ENCODE assay signal across 17 cellular contexts in genomic region chr20:16707674-16708073, GRCh38. TPM values are rescaled to one million over a fixed set of nuclear protein-coding genes. Genes with fewer than 3 reads are reported as not detected.
DNase-seq lines count a peak whose midpoint lies in the region; ATAC-seq and TF ChIP-seq lines count a peak whose summit lies in the region.
"Had no signal": no experiment of that assay in that cellular context is flagged by ENCODE, and none has a peak within 500 bp of the region (broad histone marks: within the 10 kb centered on the region; RNA-seq: fewer than 3 reads in every experiment).

No MANE protein-coding gene starts in this region.

- H3K36me3 ChIP-seq in OCI-LY7 (ENCODE audit: insufficient read depth, low read length): no peaks in the 10 kb centered on the region
- no peaks in the 10 kb centered on the region for H3K36me3 ChIP-seq in psoas muscle (ENCODE audit: insufficient read depth in 1 of 2, low read depth in 1 of 2)
- H3K36me3 ChIP-seq: sigmoid colon had no signal

- H3K27me3 ChIP-seq in psoas muscle (ENCODE audit: insufficient read depth in 3 of 3, low read length in 2 of 3): no peaks in the 10 kb centered on the region
- H3K27me3 ChIP-seq: sigmoid colon had no signal

- no peaks in the 10 kb centered on the region for H3K9me2 ChIP-seq in OCI-LY7 (ENCODE audit: insufficient read depth, low read length)

- WGBS in psoas muscle, 3 donors: 91 to 97% (median 93%) methylated on average over 3 of the region's 3 CpGs
- 68 to 76% methylated on average over 3 of the region's 3 CpGs for WGBS in lower leg skin, 2 donors

- H3K9me3 ChIP-seq in OCI-LY7 (ENCODE audit: low read length) (0 out of 2 replicates have a peak, but pooled peaks cover 4% of the 10 kb centered on the region), psoas muscle (no peaks in the 10 kb centered on the region)
- H3K9me3 ChIP-seq: sigmoid colon had no signal

- H3K4me1 Mint-ChIP-seq in activated T-cell treated with anti-CD3 and anti-CD28 coated beads, Interleukin-2, amount 50 U/mL, for 24 hours (ENCODE audit: low read depth): peaks cover 30% of the 10 kb centered on the region

- no peak for TF ChIP-seq CTCF in OCI-LY7 (conservative IDR thresholded peaks at IDR 0.05; ENCODE audit: low read length)
- TF ChIP-seq CTCF in psoas muscle (IDR thresholded peaks at IDR 0.05): no peak
- no peak for TF ChIP-seq CTCF in lower leg skin (IDR thresholded peaks at IDR 0.05)

- H3K4me3 ChIP-seq in OCI-LY7 (ENCODE audit: low read depth, low read length, poor library complexity, severe bottlenecking) (no peak overlapping the region), psoas muscle (no peak overlapping the region), lower leg skin (ENCODE audit: low read depth, poor library complexity, severe bottlenecking) (no peak overlapping the region)
- H3K4me3 ChIP-seq: sigmoid colon had no signal

- POLR2A ChIA-PET in OCI-LY7 (lab: Charles Lee): interaction anchor here (0.7 to 10.9 kb wide), 5 partner anchors 10 to 313 kb away, joined by 3 to 82 read pairs (median 5); partner anchors contain the start of genes OTOR and SNRPB2

- H3K27me3 Mint-ChIP-seq in activated T-cell treated with anti-CD3 and anti-CD28 coated beads, Interleukin-2, amount 50 U/mL, for 24 hours: peaks cover 5% of the 10 kb centered on the region

- H3K4me3 Mint-ChIP-seq in activated T-cell treated with anti-CD3 and anti-CD28 coated beads, Interleukin-2, amount 50 U/mL, for 24 hours: no peak overlapping the region

- no peaks in the 10 kb centered on the region for H4K20me1 ChIP-seq in OCI-LY7 (ENCODE audit: insufficient read depth, low read length)

- CTCF ChIA-PET in OCI-LY7 (lab: Charles Lee; ENCODE audit: unreplicated experiment): no interaction called here

- H2AFZ ChIP-seq in OCI-LY7 (ENCODE audit: low read length): peak overlapping the region; percentile 50; the same call in 1 of the 2 replicates

- no peaks in the 10 kb centered on the region for H3K79me2 ChIP-seq in OCI-LY7 (ENCODE audit: insufficient read depth, low read depth, low read length)

- no peaks in the 10 kb centered on the region for H3K36me3 Mint-ChIP-seq in activated T-cell treated with anti-CD3 and anti-CD28 coated beads, Interleukin-2, amount 50 U/mL, for 24 hours (ENCODE audit: low read depth)

- no TSS peak for BruUV-seq in OCI-LY7 (replicated peaks; lab: Mats Ljungman, UMichigan)

- no peaks in the 10 kb centered on the region for H3K9me3 Mint-ChIP-seq in activated T-cell treated with anti-CD3 and anti-CD28 coated beads, Interleukin-2, amount 50 U/mL, for 24 hours

- H3K27ac ChIP-seq in OCI-LY7 (ENCODE audit: low read depth, low read length, poor library complexity, severe bottlenecking) (no peak overlapping the region), psoas muscle (no peak overlapping the region)
- H3K27ac ChIP-seq: sigmoid colon had no signal

- H3K27ac Mint-ChIP-seq in activated T-cell treated with anti-CD3 and anti-CD28 coated beads, Interleukin-2, amount 50 U/mL, for 24 hours: no peak overlapping the region
- H3K27ac Mint-ChIP-seq: activated naive CD8-positive, alpha-beta T cell had no signal

- DNase-seq in OCI-LY7 (ENCODE audit: low spot score): peak; percentile 49
- DNase-seq in cardiac septum (ENCODE audit: low spot score): no peak
- DNase-seq in psoas muscle: no peak
- no peak for DNase-seq in lower leg skin (ENCODE audit: low spot score in 2 of 2)
- DNase-seq in activated T-cell treated with anti-CD3 and anti-CD28 coated beads, Interleukin-2, amount 50 U/mL, for 24 hours: no peak
- DNase-seq: AML-193, cerebellar nuclear complex, DMS79, hypothalamus, NCI-H510A treated with DMSO at 0.1 percent for 48 hours, sigmoid colon had no signal

- intact Hi-C loops in OCI-LY7 (cut with micrococcal nuclease; ENCODE audit: unreplicated experiment) (no loop called here), cardiac septum (cut with DNase I) (no loop called here), psoas muscle (cut with DNase I) (no loop called here), lower leg skin (cut with DNase I; ENCODE audit: low total_unique reads) (no loop called here)

- peaks cover 47% of the 10 kb centered on the region for H3K4me1 ChIP-seq in OCI-LY7 (ENCODE audit: insufficient read depth, low read length, poor library complexity, severe bottlenecking)
- H3K4me1 ChIP-seq in psoas muscle: no peaks in the 10 kb centered on the region
- H3K4me1 ChIP-seq: sigmoid colon had no signal

- H3K4me2 ChIP-seq in OCI-LY7 (ENCODE audit: low read length): peak overlapping the region; percentile 65

- peak; percentile 55 for ATAC-seq in GM18502 (IDR thresholded peaks at IDR 0.05; ENCODE audit: poor library complexity, unreplicated experiment)
- ATAC-seq in GM21367 (IDR thresholded peaks at IDR 0.05; ENCODE audit: unreplicated experiment): peak; percentile 64
- peak; percentile 60 for ATAC-seq in HG03103 (IDR thresholded peaks at IDR 0.05; ENCODE audit: low read depth, unreplicated experiment)
- ATAC-seq in psoas muscle: no peak

- TF ChIP-seq POLR2A in lower leg skin (IDR thresholded peaks at IDR 0.05): no peak

RNA-seq across cellular contexts. Expression of gene SNRPB2, which starts 22.2 kb away (rescaled TPM):
- 50.0 and 50.9 TPM in 2 replicates for total RNA-seq in OCI-LY7 (2014; rRNA removed; shearing (Covaris generic))
- total RNA-seq in OCI-LY7 (2022) (87.8 and 97.2 TPM in 2 replicates), cardiac septum (27.7 TPM), psoas muscle (10 to 100 TPM; 33.1 to 43.0 (median 40.2) TPM), lower leg skin (10 to 100 TPM; 15.8 to 32.2 (median 19.7) TPM)
- polyA plus RNA-seq in psoas muscle: 10 to 100 TPM; 52.0 to 92.2 (median 89.6) TPM

RNA-seq across cellular contexts. Expression of gene OTOR, which starts 40.5 kb away (rescaled TPM):
- not detected in 2 replicates for total RNA-seq in OCI-LY7 (2014; rRNA removed; shearing (Covaris generic))
- total RNA-seq in OCI-LY7 (2022) (not detected in 2 replicates), cardiac septum (not detected), psoas muscle (not detected), lower leg skin (not detected)
- not detected for polyA plus RNA-seq in psoas muscle
- total RNA-seq: liver, sigmoid colon had no signal
- polyA plus RNA-seq: esophagus, liver, sigmoid colon had no signal

Comparison
In these comparisons a context has a peak if more than half of its experiments do, and no peak if none do; other contexts are left out.
1. ATAC-seq: peak in GM18502 (single experiment), GM21367 (single experiment) and HG03103 (single experiment); none in psoas muscle (0 of 4).